ENCODE assay signal across 18 cellular contexts in genomic region chr15:59420986-59421618, GRCh38. TPM values are rescaled to one million over a fixed set of nuclear protein-coding genes. Genes with fewer than 3 reads are reported as not detected.
DNase-seq lines count a peak whose midpoint lies in the region; ATAC-seq and TF ChIP-seq lines count a peak whose summit lies in the region.
"Had no signal": no experiment of that assay in that cellular context is flagged by ENCODE, and none has a peak within 500 bp of the region (broad histone marks: within the 10 kb centered on the region; RNA-seq: fewer than 3 reads in every experiment).

No MANE protein-coding gene starts in this region.

- H3K4me3 Mint-ChIP-seq in central memory CD8-positive, alpha-beta T cell: no peak overlapping the region
- H3K4me3 Mint-ChIP-seq in activated T-helper 2 cell treated with anti-CD3 and anti-CD28 coated beads, Interferon-gamma antibody, Interleukin-2, Interleukin-4, amounts not matched to agents 10 μg/mL and 5 μg/mL and 100 μg/mL, durations not matched to agents 14 hours and 24 hours and 36 hours (ENCODE audit: low read depth): no peak overlapping the region
- H3K4me3 Mint-ChIP-seq: activated naive CD4-positive, alpha-beta T cell treated with anti-CD3 and anti-CD28 coated beads, Interleukin-2, amount 50 U/mL, for 24 hours had no signal

- CTCF ChIA-PET in AG04450 (lab: Charles Lee): interaction anchor here (0.5 to 0.8 kb wide), 3 partner anchors 8 to 786 kb away, joined by 3 read pairs; no protein-coding TSS in a partner anchor

- H3K27me3 ChIP-seq in AG04450 (ENCODE audit: control insufficient read depth, insufficient read depth, low read length): peaks cover 9% of the 10 kb centered on the region
- H3K27me3 ChIP-seq: tibial nerve had no signal

- H3K27me3 Mint-ChIP-seq in central memory CD8-positive, alpha-beta T cell: peaks cover 23% of the 10 kb centered on the region
- peaks cover 33% of the 10 kb centered on the region for H3K27me3 Mint-ChIP-seq in activated T-helper 2 cell treated with anti-CD3 and anti-CD28 coated beads, Interferon-gamma antibody, Interleukin-2, Interleukin-4, amounts not matched to agents 10 μg/mL and 5 μg/mL and 100 μg/mL, durations not matched to agents 14 hours and 24 hours and 36 hours (ENCODE audit: low read depth)

- no peaks in the 10 kb centered on the region for H3K36me3 Mint-ChIP-seq in central memory CD8-positive, alpha-beta T cell (ENCODE audit: insufficient read depth)
- no peaks in the 10 kb centered on the region for H3K36me3 Mint-ChIP-seq in activated T-helper 2 cell treated with anti-CD3 and anti-CD28 coated beads, Interferon-gamma antibody, Interleukin-2, Interleukin-4, amounts not matched to agents 10 μg/mL and 5 μg/mL and 100 μg/mL, durations not matched to agents 14 hours and 24 hours and 36 hours (ENCODE audit: low read depth)
- H3K36me3 Mint-ChIP-seq: activated naive CD4-positive, alpha-beta T cell treated with anti-CD3 and anti-CD28 coated beads, Interleukin-2, amount 50 U/mL, for 24 hours had no signal

- intact Hi-C loops in activated T-helper 2 cell treated with anti-CD3 and anti-CD28 coated beads, Interferon-gamma antibody, Interleukin-2, Interleukin-4, amounts not matched to agents 10 μg/mL and 5 μg/mL and 100 μg/mL, durations not matched to agents 14 hours and 24 hours and 36 hours (cut with micrococcal nuclease): no loop called here

- DNase-seq in AG04450 (ENCODE audit: low read depth, low spot score) (no peak), LHCN-M2 (ENCODE audit: low read depth) (peak; percentile 11), iPS DF 4.7 (ENCODE audit: extremely low read depth, low spot score) (peak; percentile 90), substantia nigra (lab: John Stamatoyannopoulos, UW) (no peak)
- no peak for DNase-seq in central memory CD8-positive, alpha-beta T cell (ENCODE audit: low spot score in 2 of 2)
- DNase-seq in activated T-helper 2 cell treated with anti-CD3 and anti-CD28 coated beads, Interferon-gamma antibody, Interleukin-2, Interleukin-4, amounts not matched to agents 10 μg/mL and 5 μg/mL and 100 μg/mL, durations not matched to agents 14 hours and 24 hours and 36 hours (ENCODE audit: low spot score): no peak
- DNase-seq: DMS 273 treated with DMSO at 0.1 percent for 48 hours; heart left ventricle; mammary epithelial cell; NCI-H1417 treated with DMSO at 0.1 percent for 48 hours; NCI-H526 treated with DMSO at 0.1 percent for 48 hours; nucleus accumbens; stimulated activated CD4-positive, alpha-beta T cell treated with anti-CD3 and anti-CD28 coated beads, Interleukin-12 subunit alpha, Interleukin-12 subunit beta, amount 100 ng/mL, for 4 hours had no signal

- no peak for ATAC-seq in central memory CD8-positive, alpha-beta T cell (replicated peaks; ENCODE audit: extremely low read depth, poor library complexity, severe bottlenecking)
- ATAC-seq in GM18909 (IDR thresholded peaks at IDR 0.05; ENCODE audit: poor library complexity, unreplicated experiment) (no peak), esophagus mucosa (no peak)
- ATAC-seq: heart left ventricle, Right ventricle myocardium inferior had no signal

- H3K9me3 ChIP-seq in AG04450 (ENCODE audit: control insufficient read depth, insufficient read depth, low read length): no peaks in the 10 kb centered on the region
- H3K9me3 ChIP-seq: heart left ventricle, tibial nerve had no signal

- H3K27ac Mint-ChIP-seq in central memory CD8-positive, alpha-beta T cell (ENCODE audit: low read depth): peak overlapping the region; percentile 49
- no peak overlapping the region for H3K27ac Mint-ChIP-seq in activated T-helper 2 cell treated with anti-CD3 and anti-CD28 coated beads, Interferon-gamma antibody, Interleukin-2, Interleukin-4, amounts not matched to agents 10 μg/mL and 5 μg/mL and 100 μg/mL, durations not matched to agents 14 hours and 24 hours and 36 hours
- H3K27ac Mint-ChIP-seq: activated naive CD4-positive, alpha-beta T cell treated with anti-CD3 and anti-CD28 coated beads, Interleukin-2, amount 50 U/mL, for 24 hours had no signal

- H3K9me3 Mint-ChIP-seq in central memory CD8-positive, alpha-beta T cell: no peaks in the 10 kb centered on the region
- no peaks in the 10 kb centered on the region for H3K9me3 Mint-ChIP-seq in activated T-helper 2 cell treated with anti-CD3 and anti-CD28 coated beads, Interferon-gamma antibody, Interleukin-2, Interleukin-4, amounts not matched to agents 10 μg/mL and 5 μg/mL and 100 μg/mL, durations not matched to agents 14 hours and 24 hours and 36 hours
- H3K9me3 Mint-ChIP-seq: activated naive CD4-positive, alpha-beta T cell treated with anti-CD3 and anti-CD28 coated beads, Interleukin-2, amount 50 U/mL, for 24 hours had no signal

- no peak overlapping the region for H3K4me3 ChIP-seq in AG04450 (ENCODE audit: low read depth, low read length)
- H3K4me3 ChIP-seq: heart left ventricle, tibial nerve had no signal

- H3K27ac ChIP-seq in AG04450 (ENCODE audit: low read depth, low read length): no peak overlapping the region
- H3K27ac ChIP-seq in substantia nigra (ENCODE audit: low read depth, low read length, poor library complexity, severe bottlenecking): no peak overlapping the region
- H3K27ac ChIP-seq: heart left ventricle, tibial nerve had no signal

- TF ChIP-seq CTCF in AG04450 (IDR thresholded peaks at IDR 0.05; ENCODE audit: low read depth, low read length): peak; percentile 32

- POLR2A ChIA-PET in AG04450 (lab: Yijun Ruan, JAX): no interaction called here

- H3K4me1 Mint-ChIP-seq in central memory CD8-positive, alpha-beta T cell: no peaks in the 10 kb centered on the region
- peaks cover 27% of the 10 kb centered on the region for H3K4me1 Mint-ChIP-seq in activated T-helper 2 cell treated with anti-CD3 and anti-CD28 coated beads, Interferon-gamma antibody, Interleukin-2, Interleukin-4, amounts not matched to agents 10 μg/mL and 5 μg/mL and 100 μg/mL, durations not matched to agents 14 hours and 24 hours and 36 hours (ENCODE audit: low read depth)
- H3K4me1 Mint-ChIP-seq: activated naive CD4-positive, alpha-beta T cell treated with anti-CD3 and anti-CD28 coated beads, Interleukin-2, amount 50 U/mL, for 24 hours had no signal

RNA-seq across cellular contexts. Expression of gene FAM81A, which starts 16.9 kb away (rescaled TPM):
- not detected in 2 replicates for polyA plus RNA-seq in AG04450 (2011; rRNA removed)
- polyA minus RNA-seq in AG04450 (2011; rRNA and poly(A)+ RNA removed): not detected in 2 replicates
- total RNA-seq in LHCN-M2 (2014; rRNA removed): under 0.01 and 0.06 TPM in 2 replicates
- 0.39 TPM for polyA plus RNA-seq in LHCN-M2 (2012)
- 0.69 and 1.1 TPM in 2 replicates for total RNA-seq in activated T-helper 2 cell treated with anti-CD3 and anti-CD28 coated beads, Interferon-gamma antibody, Interleukin-2, Interleukin-4, amounts not matched to agents 10 μg/mL and 5 μg/mL and 100 μg/mL, durations not matched to agents 14 hours and 24 hours and 36 hours
- total RNA-seq in esophagus mucosa: 1.2 TPM

RNA-seq across cellular contexts. Expression of gene MYO1E, which starts 48.4 kb away (rescaled TPM):
- polyA plus RNA-seq in AG04450 (2011; rRNA removed): 44.6 and 49.1 TPM in 2 replicates
- polyA minus RNA-seq in AG04450 (2011; rRNA and poly(A)+ RNA removed): 47.1 and 58.5 TPM in 2 replicates
- 88.5 and 117 TPM in 2 replicates for total RNA-seq in LHCN-M2 (2014; rRNA removed)
- 59.1 TPM for polyA plus RNA-seq in LHCN-M2 (2012)
- 71.3 and 72.7 TPM in 2 replicates for total RNA-seq in activated T-helper 2 cell treated with anti-CD3 and anti-CD28 coated beads, Interferon-gamma antibody, Interleukin-2, Interleukin-4, amounts not matched to agents 10 μg/mL and 5 μg/mL and 100 μg/mL, durations not matched to agents 14 hours and 24 hours and 36 hours
- total RNA-seq in esophagus mucosa: 117 TPM

Comparison
In these comparisons a context has a peak if more than half of its experiments do, and no peak if none do; other contexts are left out.
1. DNase-seq: peak in LHCN-M2 (single experiment) and iPS DF 4.7 (single experiment); none in AG04450 (single experiment), central memory CD8-positive, alpha-beta T cell (0 of 2), substantia nigra (0 of 49) and activated T-helper 2 cell treated with anti-CD3 and anti-CD28 coated beads, Interferon-gamma antibody, Interleukin-2, Interleukin-4, amounts not matched to agents 10 μg/mL and 5 μg/mL and 100 μg/mL, durations not matched to agents 14 hours and 24 hours and 36 hours (single experiment).